In the genomic region with DNA sequence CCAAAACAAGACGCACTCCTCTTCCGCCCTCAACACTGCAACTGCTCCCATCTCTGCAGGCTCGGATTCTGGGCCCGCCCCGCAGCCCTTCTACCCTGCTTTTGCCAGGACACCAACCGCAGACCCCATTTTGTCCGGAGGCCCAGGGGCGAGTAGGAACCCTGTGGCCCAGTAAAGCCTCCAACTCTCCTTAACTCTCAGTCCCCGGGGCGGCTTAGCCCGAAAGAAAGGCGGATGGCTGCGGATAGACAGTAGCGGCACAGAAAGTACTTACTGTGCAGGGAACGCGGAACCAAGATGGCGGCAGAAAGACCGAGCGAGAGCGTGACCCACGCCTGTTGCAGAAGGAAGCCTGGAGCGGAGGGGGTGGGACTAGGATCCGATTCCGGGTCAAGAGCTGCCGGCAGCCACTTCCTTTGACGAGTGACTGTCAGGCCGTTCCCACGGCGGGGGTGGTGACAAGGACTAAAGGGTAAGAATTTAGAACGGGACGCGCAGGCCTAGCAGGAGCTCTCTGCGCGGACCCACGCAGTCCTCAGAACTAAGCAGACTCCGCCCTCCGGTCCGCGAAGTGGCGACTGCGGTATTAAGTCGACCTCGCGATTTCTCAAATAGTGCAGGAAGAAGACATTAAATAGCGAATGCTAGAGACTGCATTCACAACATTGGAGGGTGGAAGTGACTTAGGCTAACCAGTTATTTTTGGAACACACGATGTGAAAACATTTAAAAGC, we compare ENCODE assay signal across 1 cellular context.
TF ChIP-seq lines count a peak whose summit lies in the region.

Gene NACA, minus strand, starts transcription at position 311 of the 734 bp plus-strand sequence. CDS start 778 bp downstream, outside the sequence.

TF ChIP-seq in GM12878, 131 proteins besides CTCF, POLR2A, EP300 and RAD21 (continued from another document and continues in another):
- TF ChIP-seq E4F1 (IDR thresholded peaks at IDR 0.05; ENCODE audit: borderline replicate concordance, partially characterized antibody) (no peak), USF1 (IDR thresholded peaks at IDR 0.05; ENCODE audit: borderline replicate concordance, extremely low read length, insufficient read depth, low read depth, low read length) (no peak), BACH1 (IDR thresholded peaks at IDR 0.05; ENCODE audit: borderline replicate concordance) (peak; percentile 50), BRCA1 (IDR thresholded peaks at IDR 0.05; ENCODE audit: low read depth, low read length) (0 out of 2 replicates have a peak, but pooled peaks have one; percentile 44), BCL3 (IDR thresholded peaks at IDR 0.05; ENCODE audit: borderline replicate concordance, insufficient read depth, low read depth, low read length, poor library complexity, severe bottlenecking) (no peak), TCF3 (IDR thresholded peaks at IDR 0.05; ENCODE audit: borderline replicate concordance, insufficient read depth, low read depth, low read length) (no peak; the same call in 1 of the 2 replicates), SMAD1 (IDR thresholded peaks at IDR 0.05; ENCODE audit: low read depth, partially characterized antibody) (peak; percentile 40), HDGF (IDR thresholded peaks at IDR 0.05) (peak; percentile 81; the same call in 1 of the 2 replicates), WRNIP1 (IDR thresholded peaks at IDR 0.05; ENCODE audit: borderline replicate concordance, low read depth, low read length) (no peak; the same call in 1 of the 2 replicates), RAD51 (IDR thresholded peaks at IDR 0.05) (peak; percentile 57; the same call in 1 of the 2 replicates), RFX5 (IDR thresholded peaks at IDR 0.05; ENCODE audit: low read depth, low read length) (peak; percentile 48; the same call in 1 of the 2 replicates), HCFC1 (IDR thresholded peaks at IDR 0.05; ENCODE audit: low read length) (peak; percentile 76), MXI1 (IDR thresholded peaks at IDR 0.05; ENCODE audit: low read depth, low read length) (peak; percentile 98), CHD1 (IDR thresholded peaks at IDR 0.05; ENCODE audit: low read depth, low read length) (no peak), GATAD2B (conservative IDR thresholded peaks at IDR 0.05; ENCODE audit: low read depth) (peak; percentile 72), HDAC2 (IDR thresholded peaks at IDR 0.05) (no peak), ZNF207 (IDR thresholded peaks at IDR 0.05; ENCODE audit: borderline replicate concordance) (peak; percentile 66), SIN3A (IDR thresholded peaks at IDR 0.05; ENCODE audit: low read depth, low read length) (peak; percentile 87), HDAC6 (IDR thresholded peaks at IDR 0.05; ENCODE audit: unreplicated experiment) (no peak), ZNF384 (IDR thresholded peaks at IDR 0.05; ENCODE audit: borderline replicate concordance, low read depth, low read length) (0 out of 2 replicates have a peak, but pooled peaks have one; percentile 10), MTA2 (IDR thresholded peaks at IDR 0.05; ENCODE audit: low read depth) (peak; percentile 94), RUNX3 (IDR thresholded peaks at IDR 0.05; ENCODE audit: low read length) (peak; percentile 79), CREM (IDR thresholded peaks at IDR 0.05; ENCODE audit: low read depth) (peak; percentile 78), NRF1 (conservative IDR thresholded peaks at IDR 0.05; ENCODE audit: low read depth, low read length) (peak; percentile 56), ELK1 (IDR thresholded peaks at IDR 0.05; ENCODE audit: low read depth, low read length) (peak; percentile 48; the same call in 1 of the 2 replicates), POU2F2 (IDR thresholded peaks at IDR 0.05; ENCODE audit: borderline replicate concordance, low read depth, low read length) (0 out of 3 replicates have a peak, but pooled peaks have one; percentile 12), MEF2A (IDR thresholded peaks at IDR 0.05; ENCODE audit: insufficient read depth, low read depth, low read length) (peak; percentile 45; the same call in 1 of the 2 replicates), SRF (IDR thresholded peaks at IDR 0.05; ENCODE audit: low read depth in 2 of 2, low read length in 2 of 2) (peak in 1 of 2 experiments; percentile 40; a peak in 1 of 4 replicates), ETV6 (conservative IDR thresholded peaks at IDR 0.05 in 1 of 2, IDR thresholded peaks at IDR 0.05 in 1 of 2; ENCODE audit: borderline replicate concordance in 1 of 2, low read depth in 1 of 2) (peak in 1 of 2 experiments; percentile 10; a peak in 1 of 4 replicates), IKZF1 (conservative IDR thresholded peaks at IDR 0.05) (no peak; the same call in none of the 2 replicates), NR2F1 (conservative IDR thresholded peaks at IDR 0.05) (peak; percentile 68), YBX1 (IDR thresholded peaks at IDR 0.05) (no peak), IRF4 (IDR thresholded peaks at IDR 0.05; ENCODE audit: low read depth, low read length) (peak; percentile 53; the same call in 1 of the 2 replicates), CHD4 (IDR thresholded peaks at IDR 0.05) (no peak), ZZZ3 (IDR thresholded peaks at IDR 0.05; ENCODE audit: control insufficient read depth, insufficient read length, low read depth) (no peak), POLR2AphosphoS5 (IDR thresholded peaks at IDR 0.05; ENCODE audit: low read length) (peak; percentile 99), ATF7 (IDR thresholded peaks at IDR 0.05; ENCODE audit: low read depth) (peak; percentile 60), JUNB (IDR thresholded peaks at IDR 0.05) (no peak; the same call in 1 of the 2 replicates), EZH2 (IDR thresholded peaks at IDR 0.05; ENCODE audit: borderline replicate concordance, control insufficient read depth, low read depth, low read length) (no peak), TCF12 (IDR thresholded peaks at IDR 0.05; ENCODE audit: low read depth, low read length) (no peak; the same call in 1 of the 2 replicates), EED (IDR thresholded peaks at IDR 0.05; ENCODE audit: low read depth) (peak; percentile 25; the same call in 1 of the 2 replicates), ZNF622 (IDR thresholded peaks at IDR 0.05) (no peak), ZNF217 (IDR thresholded peaks at IDR 0.05) (no peak), MYC (IDR thresholded peaks at IDR 0.05; ENCODE audit: insufficient read depth, insufficient read length, insufficient replicate concordance, low read length, severe bottlenecking) (peak; percentile 94), CEBPB (IDR thresholded peaks at IDR 0.05; ENCODE audit: borderline replicate concordance in 1 of 2, low read depth in 2 of 2, low read length in 2 of 2) (no peak), RB1 (IDR thresholded peaks at IDR 0.05; ENCODE audit: borderline replicate concordance) (peak; percentile 92), BMI1 (IDR thresholded peaks at IDR 0.05; ENCODE audit: borderline replicate concordance) (no peak), SMARCA5 (IDR thresholded peaks at IDR 0.05) (peak; percentile 66; the same call in 1 of the 2 replicates), NFIC (IDR thresholded peaks at IDR 0.05; ENCODE audit: low read depth, low read length) (peak; percentile 43; the same call in 1 of the 2 replicates), NKRF (conservative IDR thresholded peaks at IDR 0.05) (peak; percentile 87)
- TF ChIP-seq, protein P1, sequence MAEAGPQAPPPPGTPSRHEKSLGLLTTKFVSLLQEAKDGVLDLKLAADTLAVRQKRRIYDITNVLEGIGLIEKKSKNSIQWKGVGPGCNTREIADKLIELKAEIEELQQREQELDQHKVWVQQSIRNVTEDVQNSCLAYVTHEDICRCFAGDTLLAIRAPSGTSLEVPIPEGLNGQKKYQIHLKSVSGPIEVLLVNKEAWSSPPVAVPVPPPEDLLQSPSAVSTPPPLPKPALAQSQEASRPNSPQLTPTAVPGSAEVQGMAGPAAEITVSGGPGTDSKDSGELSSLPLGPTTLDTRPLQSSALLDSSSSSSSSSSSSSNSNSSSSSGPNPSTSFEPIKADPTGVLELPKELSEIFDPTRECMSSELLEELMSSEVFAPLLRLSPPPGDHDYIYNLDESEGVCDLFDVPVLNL (IDR thresholded peaks at IDR 0.05; ENCODE audit: low read depth, low read length) = no peak
- TF ChIP-seq, protein P2, sequence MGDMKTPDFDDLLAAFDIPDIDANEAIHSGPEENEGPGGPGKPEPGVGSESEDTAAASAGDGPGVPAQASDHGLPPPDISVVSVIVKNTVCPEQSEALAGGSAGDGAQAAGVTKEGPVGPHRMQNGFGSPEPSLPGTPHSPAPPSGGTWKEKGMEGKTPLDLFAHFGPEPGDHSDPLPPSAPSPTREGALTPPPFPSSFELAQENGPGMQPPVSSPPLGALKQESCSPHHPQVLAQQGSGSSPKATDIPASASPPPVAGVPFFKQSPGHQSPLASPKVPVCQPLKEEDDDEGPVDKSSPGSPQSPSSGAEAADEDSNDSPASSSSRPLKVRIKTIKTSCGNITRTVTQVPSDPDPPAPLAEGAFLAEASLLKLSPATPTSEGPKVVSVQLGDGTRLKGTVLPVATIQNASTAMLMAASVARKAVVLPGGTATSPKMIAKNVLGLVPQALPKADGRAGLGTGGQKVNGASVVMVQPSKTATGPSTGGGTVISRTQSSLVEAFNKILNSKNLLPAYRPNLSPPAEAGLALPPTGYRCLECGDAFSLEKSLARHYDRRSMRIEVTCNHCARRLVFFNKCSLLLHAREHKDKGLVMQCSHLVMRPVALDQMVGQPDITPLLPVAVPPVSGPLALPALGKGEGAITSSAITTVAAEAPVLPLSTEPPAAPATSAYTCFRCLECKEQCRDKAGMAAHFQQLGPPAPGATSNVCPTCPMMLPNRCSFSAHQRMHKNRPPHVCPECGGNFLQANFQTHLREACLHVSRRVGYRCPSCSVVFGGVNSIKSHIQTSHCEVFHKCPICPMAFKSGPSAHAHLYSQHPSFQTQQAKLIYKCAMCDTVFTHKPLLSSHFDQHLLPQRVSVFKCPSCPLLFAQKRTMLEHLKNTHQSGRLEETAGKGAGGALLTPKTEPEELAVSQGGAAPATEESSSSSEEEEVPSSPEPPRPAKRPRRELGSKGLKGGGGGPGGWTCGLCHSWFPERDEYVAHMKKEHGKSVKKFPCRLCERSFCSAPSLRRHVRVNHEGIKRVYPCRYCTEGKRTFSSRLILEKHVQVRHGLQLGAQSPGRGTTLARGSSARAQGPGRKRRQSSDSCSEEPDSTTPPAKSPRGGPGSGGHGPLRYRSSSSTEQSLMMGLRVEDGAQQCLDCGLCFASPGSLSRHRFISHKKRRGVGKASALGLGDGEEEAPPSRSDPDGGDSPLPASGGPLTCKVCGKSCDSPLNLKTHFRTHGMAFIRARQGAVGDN (IDR thresholded peaks at IDR 0.05) = peak; percentile 91
